In the genomic region with DNA sequence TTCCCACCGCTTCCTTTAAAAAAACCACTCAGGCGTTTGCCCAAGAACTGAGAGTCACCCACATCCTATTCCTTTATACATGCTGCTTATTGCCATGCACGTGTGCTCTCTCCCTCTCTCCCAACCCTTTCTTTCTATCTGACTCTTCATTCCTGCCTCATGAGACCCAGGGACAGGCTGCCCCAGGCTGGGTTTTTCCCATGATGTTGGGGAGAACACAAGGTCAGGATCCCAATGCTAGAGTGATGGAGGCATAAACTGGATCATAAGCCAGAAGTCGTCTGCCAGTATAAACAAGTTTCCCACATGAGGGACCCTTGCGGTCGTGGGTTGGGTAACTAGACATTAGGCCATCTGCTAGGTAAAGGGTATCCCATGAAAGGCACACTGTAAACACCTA, we compare ENCODE assay signal across 1 cellular context.
TF ChIP-seq lines count a peak whose summit lies in the region.

No MANE protein-coding gene starts in this region.

TF ChIP-seq in K562, 482 proteins besides CTCF, POLR2A, EP300 and RAD21 (continued from another document):
- TF ChIP-seq, protein P1, sequence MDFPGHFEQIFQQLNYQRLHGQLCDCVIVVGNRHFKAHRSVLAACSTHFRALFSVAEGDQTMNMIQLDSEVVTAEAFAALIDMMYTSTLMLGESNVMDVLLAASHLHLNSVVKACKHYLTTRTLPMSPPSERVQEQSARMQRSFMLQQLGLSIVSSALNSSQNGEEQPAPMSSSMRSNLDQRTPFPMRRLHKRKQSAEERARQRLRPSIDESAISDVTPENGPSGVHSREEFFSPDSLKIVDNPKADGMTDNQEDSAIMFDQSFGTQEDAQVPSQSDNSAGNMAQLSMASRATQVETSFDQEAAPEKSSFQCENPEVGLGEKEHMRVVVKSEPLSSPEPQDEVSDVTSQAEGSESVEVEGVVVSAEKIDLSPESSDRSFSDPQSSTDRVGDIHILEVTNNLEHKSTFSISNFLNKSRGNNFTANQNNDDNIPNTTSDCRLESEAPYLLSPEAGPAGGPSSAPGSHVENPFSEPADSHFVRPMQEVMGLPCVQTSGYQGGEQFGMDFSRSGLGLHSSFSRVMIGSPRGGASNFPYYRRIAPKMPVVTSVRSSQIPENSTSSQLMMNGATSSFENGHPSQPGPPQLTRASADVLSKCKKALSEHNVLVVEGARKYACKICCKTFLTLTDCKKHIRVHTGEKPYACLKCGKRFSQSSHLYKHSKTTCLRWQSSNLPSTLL (IDR thresholded peaks at IDR 0.05), result no peak
- TF ChIP-seq SRF (CRISPR knock-in tag; IDR thresholded peaks at IDR 0.05) (no peak), ZFP91 (CRISPR knock-in tag; IDR thresholded peaks at IDR 0.05) (no peak), KAT2B (IDR thresholded peaks at IDR 0.05; ENCODE audit: low read depth, low read length) (no peak), L3MBTL2 (IDR thresholded peaks at IDR 0.05) (no peak), HOXB6 (CRISPR knock-in tag; IDR thresholded peaks at IDR 0.05; ENCODE audit: borderline replicate concordance) (no peak)
- TF ChIP-seq, protein P2, sequence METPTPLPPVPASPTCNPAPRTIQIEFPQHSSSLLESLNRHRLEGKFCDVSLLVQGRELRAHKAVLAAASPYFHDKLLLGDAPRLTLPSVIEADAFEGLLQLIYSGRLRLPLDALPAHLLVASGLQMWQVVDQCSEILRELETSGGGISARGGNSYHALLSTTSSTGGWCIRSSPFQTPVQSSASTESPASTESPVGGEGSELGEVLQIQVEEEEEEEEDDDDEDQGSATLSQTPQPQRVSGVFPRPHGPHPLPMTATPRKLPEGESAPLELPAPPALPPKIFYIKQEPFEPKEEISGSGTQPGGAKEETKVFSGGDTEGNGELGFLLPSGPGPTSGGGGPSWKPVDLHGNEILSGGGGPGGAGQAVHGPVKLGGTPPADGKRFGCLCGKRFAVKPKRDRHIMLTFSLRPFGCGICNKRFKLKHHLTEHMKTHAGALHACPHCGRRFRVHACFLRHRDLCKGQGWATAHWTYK (CRISPR knock-in tag; IDR thresholded peaks at IDR 0.05), result no peak
